In genomic region chr13:75482820-75483079, GRCh38 we compare ENCODE assay signal across 8 cellular contexts. TPM values are rescaled to one million over a fixed set of nuclear protein-coding genes. Genes with fewer than 3 reads are reported as not detected.
DNase-seq lines count a peak whose midpoint lies in the region; ATAC-seq, FAIRE-seq and TF ChIP-seq lines count a peak whose summit lies in the region.

No MANE protein-coding gene starts in this region.

- 0% methylated on average over 1 of the region's 1 CpG for WGBS in GM12878 (ENCODE audit: insufficient coverage, insufficient replicate concordance, low lambda C conversion rate, missing lambda C conversion rate)
- 0% methylated on average over 1 of the region's 1 CpG for WGBS in transverse colon (ENCODE audit: low coverage in 1 of 2), 2 donors

- no peaks in the 10 kb centered on the region for H3K9me3 ChIP-seq in cardiac muscle cell (ENCODE audit: low read depth)
- H3K9me3 ChIP-seq in GM12878 (replicated peaks; ENCODE audit: control insufficient read depth, insufficient read depth, low read length) = no peaks in the 10 kb centered on the region
- no peaks in the 10 kb centered on the region for H3K9me3 ChIP-seq in lower lobe of right lung
- H3K9me3 ChIP-seq in transverse colon = no peaks in the 10 kb centered on the region

- TF ChIP-seq POLR2A in GM12878 (IDR thresholded peaks at IDR 0.05; ENCODE audit: low read depth, low read length) (no peak), transverse colon (IDR thresholded peaks at IDR 0.05) (no peak)

- H3K79me2 ChIP-seq in GM12878 (ENCODE audit: control insufficient read depth, insufficient read depth, low read length) = peaks cover 40% of the 10 kb centered on the region

- H3K4me2 ChIP-seq in GM12878 (ENCODE audit: control insufficient read depth, insufficient read depth) = peak overlapping the region; percentile 15; the same call in 1 of the 2 replicates

- ATAC-seq in GM12878 (no peak), lower lobe of right lung (no peak), GM21737 (IDR thresholded peaks at IDR 0.05; ENCODE audit: unreplicated experiment) (no peak)

- H3K4me1 ChIP-seq in cardiac muscle cell (ENCODE audit: low read depth) = peaks cover 9% of the 10 kb centered on the region
- H3K4me1 ChIP-seq in GM12878 (ENCODE audit: control insufficient read depth, insufficient read depth, low read length) = peaks cover 5% of the 10 kb centered on the region
- H3K4me1 ChIP-seq in lower lobe of right lung = peaks cover 25% of the 10 kb centered on the region
- H3K4me1 ChIP-seq in transverse colon = peaks cover 0 to 19% (median 11%) of the 10 kb centered on the region in 4 donors

- no peak overlapping the region for H3K9ac ChIP-seq in GM12878 (ENCODE audit: control insufficient read depth, insufficient read depth, low read length)

- H3K27me3 ChIP-seq in cardiac muscle cell (no peaks in the 10 kb centered on the region), GM12878 (replicated peaks in 1 of 2; ENCODE audit: control insufficient read depth in 2 of 2, insufficient read depth in 2 of 2, low read length in 1 of 2) (no peaks in the 10 kb centered on the region), lower lobe of right lung (ENCODE audit: low read depth) (no peaks in the 10 kb centered on the region), transverse colon (peaks cover 9% of the 10 kb centered on the region)

- TF ChIP-seq EP300 in GM12878 (IDR thresholded peaks at IDR 0.05; ENCODE audit: borderline replicate concordance in 1 of 2, control insufficient read depth in 1 of 2, low read depth in 2 of 2, low read length in 2 of 2) (no peak), transverse colon (IDR thresholded peaks at IDR 0.05; ENCODE audit: low read depth) (no peak)

- TF ChIP-seq CTCF in cardiac muscle cell (IDR thresholded peaks at IDR 0.05; ENCODE audit: low read depth, low read length) (no peak), GM12878 (IDR thresholded peaks at IDR 0.05 in 2 of 3, conservative IDR thresholded peaks at IDR 0.05 in 1 of 3; ENCODE audit: control insufficient read depth in 2 of 3, extremely low read depth in 1 of 3, insufficient read depth in 1 of 3, low read depth in 3 of 3, low read length in 3 of 3) (no peak), lower lobe of right lung (IDR thresholded peaks at IDR 0.05) (no peak), transverse colon (IDR thresholded peaks at IDR 0.05) (peak in 1 of 5 experiments; percentile 5)

- intact Hi-C loops in cardiac septum (cut with DNase I) = loop anchor here (2.0 to 10.0 kb wide), 3 partner anchors 66 to 178 kb away; partner anchors contain the start of gene UCHL3
- intact Hi-C loops in GM12878 (cut with micrococcal nuclease; ENCODE audit: unreplicated experiment) = loop anchor here (1.0 to 5.0 kb wide), 3 partner anchors 67 to 185 kb away; partner anchors contain the start of gene UCHL3
- intact Hi-C loops in lower lobe of right lung (cut with DNase I) = no loop called here
- intact Hi-C loops in transverse colon (cut with DNase I; ENCODE audit: low total_unique reads) = loop anchor here (10.0 kb wide), 1 partner anchor 62 kb away; the partner anchor contains the start of gene UCHL3

- no peaks in the 10 kb centered on the region for H3K36me3 ChIP-seq in cardiac muscle cell
- H3K36me3 ChIP-seq in GM12878 (ENCODE audit: control insufficient read depth in 2 of 2, insufficient read depth in 2 of 2, low read length in 1 of 2) = no peaks in the 10 kb centered on the region
- H3K36me3 ChIP-seq in lower lobe of right lung = no peaks in the 10 kb centered on the region
- H3K36me3 ChIP-seq in transverse colon = no peaks in the 10 kb centered on the region

- in situ Hi-C loops in GM12878 (cut with MboI) = no loop called here
- in situ Hi-C loops in transverse colon (cut with MboI; ENCODE audit: low pct_ligation_motif_present in 1 of 4, low pct_unique_long_range_greater_than_20kb in 1 of 4, low sequenced_read_pairs in 3 of 4) = loop anchor here in 3 of 4 donors (10.0 to 25.0 kb wide), 3 partner anchors 62 to 120 kb away; partner anchors contain the start of gene UCHL3 (in 1 of the 3)
- in situ Hi-C loops in G401 (cut with HindIII; ENCODE audit: low sequenced_read_pairs) = no loop called here

- TF ChIP-seq RAD21 in GM12878 (IDR thresholded peaks at IDR 0.05; ENCODE audit: insufficient read depth, low read depth, low read length) = no peak

- CTCF ChIA-PET in GM12878 (lab: Yijun Ruan, JAX) = interaction anchor here (0.8 to 3.5 kb wide), 19 partner anchors 9 to 155 kb away, joined by 3 to 47 read pairs (median 5); partner anchors contain the start of gene UCHL3

- POLR2A ChIA-PET in GM12878 (lab: Charles Lee) = interaction anchor here (1.5 kb wide), 1 partner anchor 110 kb away, joined by 6 read pairs; no protein-coding TSS in a partner anchor

- BruUV-seq in GM12878 (replicated peaks; lab: Mats Ljungman, UMichigan) = no TSS peak

- peak overlapping the region; percentile 88 for H3K27ac ChIP-seq in cardiac muscle cell
- no peak overlapping the region for H3K27ac ChIP-seq in GM12878 (ENCODE audit: control insufficient read depth, insufficient read depth)
- peak overlapping the region; percentile 74 for H3K27ac ChIP-seq in lower lobe of right lung
- H3K27ac ChIP-seq in transverse colon = peak overlapping the region; percentile 75 to 90 (median 84)

- DNase-seq in cardiac muscle cell (ENCODE audit: low read depth in 1 of 2, low spot score in 1 of 2) (no peak), cardiac septum (ENCODE audit: low spot score) (no peak), GM12878 (ENCODE audit: low read depth, low spot score) (no peak), lower lobe of right lung (no peak), transverse colon (no peak), ecto neural progenitor cell (ENCODE audit: low spot score) (no peak), G401 (ENCODE audit: low spot score) (no peak)

- H4K20me1 ChIP-seq in GM12878 (ENCODE audit: control insufficient read depth, insufficient read depth) = no peaks in the 10 kb centered on the region

- SMC1A ChIA-PET in GM12878 (lab: Charles Lee; ENCODE audit: uncharacterized antibody, unreplicated experiment) = interaction anchor here (0.8 to 5.7 kb wide), 10 partner anchors 9 to 227 kb away, joined by 3 to 75 read pairs (median 3); no protein-coding TSS in a partner anchor

- peak overlapping the region; percentile 61 for H3K4me3 ChIP-seq in cardiac muscle cell
- peak overlapping the region; percentile 82; the same call in 1 of the 2 replicates for H3K4me3 ChIP-seq in GM12878
- peak overlapping the region; percentile 88 for H3K4me3 ChIP-seq in lower lobe of right lung
- H3K4me3 ChIP-seq in transverse colon = peak overlapping the region in 3 of 4 donors; percentile 79 to 92 (median 83)

- RAD21 ChIA-PET in GM12878 (lab: Charles Lee; ENCODE audit: unreplicated experiment) = interaction anchor here (1.0 to 3.6 kb wide), 10 partner anchors 31 to 182 kb away, joined by 3 to 46 read pairs (median 6); partner anchors contain the start of gene UCHL3

- FAIRE-seq in GM12878 (lab: Jason Lieb, UNC) = no peak

- H2AFZ ChIP-seq in GM12878 (ENCODE audit: control insufficient read depth, low read depth, low read length) = no peak overlapping the region

RNA-seq across cellular contexts. Expression of gene TBC1D4, which starts 0.8 kb away (rescaled TPM):
- 43.7 and 45.0 TPM in 2 replicates for total RNA-seq in cardiac muscle cell
- 14.8 and 30.1 TPM in 2 replicates for polyA plus RNA-seq in cardiac muscle cell
- 84.9 TPM for total RNA-seq in cardiac septum
- 25.7 and 28.4 TPM in 2 replicates for total RNA-seq in GM12878 (2013; cell fraction: nucleolus; rRNA removed)
- total RNA-seq in GM12878 (2014; rRNA removed) = 29.1 and 30.5 TPM in 2 replicates
- total RNA-seq in GM12878 (2014; rRNA removed; fragmentation: Illumina TruSeq; extraction: Trizol) = 31.9 and 32.0 TPM in 2 replicates
- 38.0 and 38.6 TPM in 2 replicates for total RNA-seq in GM12878 (2021)
- polyA plus RNA-seq in GM12878 (2011; ENCODE audit: low read depth) = 6.8 TPM
- polyA plus RNA-seq in GM12878 (2011; rRNA removed) = 18.4 and 19.5 TPM in 2 replicates
- 20.7 and 21.1 TPM in 2 replicates for polyA plus RNA-seq in GM12878 (2011; cell fraction: cytosol; rRNA removed)
- 25.5 and 35.4 TPM in 2 replicates for polyA plus RNA-seq in GM12878 (2011; cell fraction: nucleus; rRNA removed)
- polyA plus RNA-seq in GM12878 (2012) = 14.4 and 16.9 TPM in 2 replicates
- polyA plus RNA-seq in GM12878 (2014; fragmentation: Illumina TruSeq; extraction: Trizol) = 30.4 and 33.3 TPM in 2 replicates
- polyA plus RNA-seq in GM12878 (2014; fragmentation: Nextera tagmentation; extraction: Ambion mirVana) = 10 to 100 TPM; 11.0 to 11.9 TPM
- polyA plus RNA-seq in GM12878 (2014; rRNA removed) = 26.4 and 27.3 TPM in 2 replicates
- 10 to 100 TPM; 23.3 to 24.6 TPM for polyA plus RNA-seq in GM12878 (2016; fragmentation: Nextera tagmentation; extraction: Ambion mirVana)
- 36.4 and 38.9 TPM in 2 replicates for polyA minus RNA-seq in GM12878 (2011; rRNA and poly(A)+ RNA removed)
- polyA minus RNA-seq in GM12878 (2011; cell fraction: cytosol; rRNA and poly(A)+ RNA removed) = 11.6 and 13.9 TPM in 2 replicates
- 15.0 and 21.8 TPM in 2 replicates for polyA minus RNA-seq in GM12878 (2011; cell fraction: nucleus; rRNA and poly(A)+ RNA removed)
- total RNA-seq in lower lobe of right lung = 30.4 TPM
- 10 to 100 TPM; 31.0 to 91.3 (median 46.1) TPM for total RNA-seq in transverse colon
- 0.78 and 1.2 TPM in 2 replicates for total RNA-seq in G401 (2014; rRNA removed; shearing (Covaris generic))

RNA-seq across cellular contexts. Expression of gene COMMD6, which starts 54.9 kb away (rescaled TPM):
- total RNA-seq in cardiac muscle cell = 62.3 and 125 TPM in 2 replicates
- 331 and 396 TPM in 2 replicates for polyA plus RNA-seq in cardiac muscle cell
- 127 TPM for total RNA-seq in cardiac septum
- total RNA-seq in GM12878 (2013; cell fraction: nucleolus; rRNA removed) = 13.5 and 16.2 TPM in 2 replicates
- total RNA-seq in GM12878 (2014; rRNA removed) = 133 and 169 TPM in 2 replicates
- 197 and 220 TPM in 2 replicates for total RNA-seq in GM12878 (2014; rRNA removed; fragmentation: Illumina TruSeq; extraction: Trizol)
- total RNA-seq in GM12878 (2021) = 142 and 145 TPM in 2 replicates
- polyA plus RNA-seq in GM12878 (2011; ENCODE audit: low read depth) = 323 TPM
- polyA plus RNA-seq in GM12878 (2011; rRNA removed) = 344 and 345 TPM in 2 replicates
- polyA plus RNA-seq in GM12878 (2011; cell fraction: cytosol; rRNA removed) = 50.2 and 52.3 TPM in 2 replicates
- polyA plus RNA-seq in GM12878 (2011; cell fraction: nucleus; rRNA removed) = 30.0 and 41.2 TPM in 2 replicates
- polyA plus RNA-seq in GM12878 (2012) = 311 and 399 TPM in 2 replicates
- 145 and 158 TPM in 2 replicates for polyA plus RNA-seq in GM12878 (2014; fragmentation: Illumina TruSeq; extraction: Trizol)
- polyA plus RNA-seq in GM12878 (2014; fragmentation: Nextera tagmentation; extraction: Ambion mirVana) = 100 to 1,000 TPM; 473 to 509 TPM
- 127 and 146 TPM in 2 replicates for polyA plus RNA-seq in GM12878 (2014; rRNA removed)
- 100 to 1,000 TPM; 297 to 312 TPM for polyA plus RNA-seq in GM12878 (2016; fragmentation: Nextera tagmentation; extraction: Ambion mirVana)
- polyA minus RNA-seq in GM12878 (2011; rRNA and poly(A)+ RNA removed) = 6.3 and 21.4 TPM in 2 replicates
- polyA minus RNA-seq in GM12878 (2011; cell fraction: cytosol; rRNA and poly(A)+ RNA removed) = 7.4 and 11.6 TPM in 2 replicates
- polyA minus RNA-seq in GM12878 (2011; cell fraction: nucleus; rRNA and poly(A)+ RNA removed) = 6.6 and 9.7 TPM in 2 replicates
- total RNA-seq in lower lobe of right lung = 136 TPM
- total RNA-seq in transverse colon = 10 to 100 TPM; 45.1 to 92.6 (median 46.2) TPM
- total RNA-seq in G401 (2014; rRNA removed; shearing (Covaris generic)) = 57.5 and 63.5 TPM in 2 replicates

Comparison
In these comparisons a context has a peak if more than half of its experiments do, and no peak if none do; other contexts are left out.
1. RNA of gene TBC1D4, which starts 0.8 kb away (total RNA-seq): 84.9 TPM in cardiac septum (single experiment), 31.0 to 91.3 TPM in transverse colon, 43.7 to 45.0 TPM in cardiac muscle cell, 25.7 to 38.6 TPM in GM12878 and 30.4 TPM in lower lobe of right lung (single experiment); 0.78 to 1.2 TPM in G401; every median in the first group is over 10 times any median in the second.
2. in situ Hi-C loops: an anchor here in transverse colon (10.0 to 25.0 kb wide); none called in GM12878 and G401.
3. Peak in every context shown above with its lines, with median percentiles within 50 percentile points of each other: H3K4me3 ChIP-seq.